In the genomic region with DNA sequence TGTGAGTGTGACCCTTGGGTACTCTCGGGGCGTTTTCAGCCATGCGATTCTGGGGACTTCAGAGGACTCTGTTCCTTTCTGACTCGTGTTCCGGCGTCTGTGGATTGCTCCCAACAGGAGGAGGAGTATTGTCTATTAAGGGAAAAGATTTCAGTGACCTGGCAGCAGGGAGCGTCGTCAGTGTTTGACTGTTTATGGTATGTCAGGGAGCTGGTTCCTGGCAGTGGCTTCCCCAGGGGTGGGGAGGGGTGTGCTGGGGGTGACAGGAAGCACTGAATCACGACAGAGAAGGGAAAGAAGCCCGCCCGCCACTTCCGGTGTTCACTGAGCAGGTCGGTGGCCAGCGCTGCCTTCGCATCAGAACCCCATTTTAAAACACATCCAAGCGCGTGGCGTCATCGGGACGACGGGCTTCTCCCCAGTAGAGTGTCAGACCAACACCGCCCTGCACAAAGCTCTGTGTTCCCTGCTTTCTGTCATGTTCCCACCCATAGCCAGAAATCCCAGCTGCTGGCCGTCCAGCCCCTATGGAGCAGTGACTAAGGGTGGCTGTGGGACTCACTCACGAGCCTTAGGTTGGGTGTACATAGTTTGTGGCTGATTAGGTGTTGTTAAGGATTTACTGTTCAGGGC, we compare ENCODE assay signal across 8 cellular contexts. TPM values are rescaled to one million over a fixed set of nuclear protein-coding genes. Genes with fewer than 3 reads are reported as not detected.
DNase-seq lines count a peak whose midpoint lies in the region; ATAC-seq and TF ChIP-seq lines count a peak whose summit lies in the region.

No MANE protein-coding gene starts in this region.

- H3K23ac ChIP-seq in IMR-90 (ENCODE audit: low read depth, low read length): peak overlapping the region; percentile 99

- peak overlapping the region; percentile 99 for H3K14ac ChIP-seq in IMR-90 (replicated peaks; ENCODE audit: low read depth, low read length)

- CTCF ChIA-PET in IMR-90 (lab: Yijun Ruan, JAX): interaction anchor here (0.6 kb wide), 1 partner anchor 489 kb away, joined by 3 read pairs; no protein-coding TSS in a partner anchor

- peak overlapping the region; percentile 99 for H3K4ac ChIP-seq in IMR-90 (ENCODE audit: low read depth, low read length)

- H2AFZ ChIP-seq in IMR-90 (replicated peaks; ENCODE audit: low read length, poor library complexity): peak overlapping the region; percentile 85

- peak; percentile 59 for ATAC-seq in IMR-90 (ENCODE audit: low read depth)

- no peaks in the 10 kb centered on the region for H3K27me3 ChIP-seq in IMR-90 (ENCODE audit: control insufficient read depth, insufficient read depth, low read length)

- no CpG with 5 or more reads among the region's 24 CpGs for WGBS in IMR-90 (ENCODE audit: extremely low coverage in 2 of 2, insufficient read length in 1 of 2), 2 experiments

- no TSS peak for BruUV-seq in IMR-90 (replicated peaks; lab: Mats Ljungman, UMichigan)

- H3K27ac ChIP-seq in IMR-90 (ENCODE audit: insufficient read depth, low read length): peak overlapping the region; percentile 88

- H2BK20ac ChIP-seq in IMR-90 (ENCODE audit: low read depth, low read length): peak overlapping the region; percentile 95

- peak overlapping the region; percentile 86 for H2AK9ac ChIP-seq in IMR-90 (replicated peaks; ENCODE audit: low read depth, low read length, poor library complexity)

- intact Hi-C loops in IMR-90 (cut with micrococcal nuclease): loop anchor here (2.0 to 5.0 kb wide), 3 partner anchors 34 to 71 kb away; a partner anchor contains a TSS

- H4K5ac ChIP-seq in IMR-90 (ENCODE audit: low read depth, low read length): peak overlapping the region; percentile 95

- 0 out of 2 replicates have a peak, but pooled peaks have one; percentile 17 for TF ChIP-seq RAD21 in IMR-90 (IDR thresholded peaks at IDR 0.05; ENCODE audit: low read length)

- H3K18ac ChIP-seq in IMR-90 (ENCODE audit: low read depth, low read length): peak overlapping the region; percentile 92

- peak; percentile 68 for TF ChIP-seq POLR2A in IMR-90 (IDR thresholded peaks at IDR 0.05; ENCODE audit: low read depth, low read length)

- in situ Hi-C loops in IMR-90 (cut with MboI; ENCODE audit: low sequenced_read_pairs): no loop called here

- POLR2A ChIA-PET in IMR-90 (lab: Charles Lee; ENCODE audit: unreplicated experiment): interaction anchor here (0.6 to 0.9 kb wide), 2 partner anchors 36 to 48 kb away, joined by 3 read pairs; no protein-coding TSS in a partner anchor

- peak overlapping the region; percentile 87 for H2BK15ac ChIP-seq in IMR-90 (ENCODE audit: low read depth, low read length)

- peak overlapping the region; percentile 99 for H2AK5ac ChIP-seq in IMR-90 (ENCODE audit: low read depth, low read length)

- peak overlapping the region; percentile 97 for H3K56ac ChIP-seq in IMR-90 (ENCODE audit: extremely low read depth, insufficient read depth, low read length)

- peak overlapping the region; percentile 96 for H2BK5ac ChIP-seq in IMR-90 (ENCODE audit: low read depth, low read length, poor library complexity, severe bottlenecking)

- no peaks in the 10 kb centered on the region for H3K9me3 ChIP-seq in IMR-90 (ENCODE audit: control insufficient read depth, insufficient read depth, low read length)

- peak; percentile 61 for DNase-seq in ELF-1 (ENCODE audit: low read depth, low spot score)
- DNase-seq in IMR-90: peak; percentile 93
- peak; percentile 65 for DNase-seq in activated naive CD4-positive, alpha-beta T cell treated with anti-CD3 and anti-CD28 coated beads, Interleukin-2, amount 50 U/mL, for 16 hours
- DNase-seq in islet precursor cell: peak; percentile 90
- peak; percentile 43 to 48 for DNase-seq in stimulated activated CD4-positive, alpha-beta T cell treated with anti-CD3 and anti-CD28 coated beads, Interleukin-1b, Interleukin-23, amount 100 ng/mL, for 4 hours (ENCODE audit: low read depth in 2 of 2)
- no peak for DNase-seq in NCI-H2196 (lab: John Stamatoyannopoulos, UW; ENCODE audit: unreplicated experiment)
- DNase-seq in NCI-H748 (lab: John Stamatoyannopoulos, UW; ENCODE audit: unreplicated experiment): no peak
- DNase-seq in effector CD8-positive, alpha-beta T cell (lab: John Stamatoyannopoulos, UW): no peak

- peak overlapping the region; percentile 92 for H3K9ac ChIP-seq in IMR-90 (ENCODE audit: low read depth, low read length)

- peaks cover 53% of the 10 kb centered on the region for H3K4me1 ChIP-seq in IMR-90 (ENCODE audit: control insufficient read depth, insufficient read depth, low read length)

- no peak overlapping the region for H3K4me3 ChIP-seq in IMR-90 (ENCODE audit: insufficient read depth, low read depth, low read length)

- H4K8ac ChIP-seq in IMR-90 (ENCODE audit: low read depth in 2 of 2, low read length in 2 of 2): peak overlapping the region; percentile 95 to 96

- peaks cover 57% of the 10 kb centered on the region for H3K9me1 ChIP-seq in IMR-90 (ENCODE audit: insufficient read depth, low read length)

- dilution Hi-C loops in IMR-90 (cut with HindIII; ENCODE audit: low sequenced_read_pairs, unreplicated experiment): no loop called here

- peak overlapping the region; percentile 98 for H2BK120ac ChIP-seq in IMR-90 (ENCODE audit: low read depth, low read length)

- peak overlapping the region; percentile 99 for H4K91ac ChIP-seq in IMR-90 (ENCODE audit: insufficient read depth, low read depth, low read length)

- peaks cover 48% of the 10 kb centered on the region for H4K20me1 ChIP-seq in IMR-90 (ENCODE audit: insufficient read depth, low read length)

- H3K36me3 ChIP-seq in IMR-90 (ENCODE audit: control insufficient read depth, insufficient read depth, low read length): peaks cover 14% of the 10 kb centered on the region

- H3K79me1 ChIP-seq in IMR-90 (ENCODE audit: low read depth in 1 of 2, low read length in 2 of 2): peaks cover 45 to 95% of the 10 kb centered on the region in 2 experiments

- TF ChIP-seq CTCF in IMR-90 (conservative IDR thresholded peaks at IDR 0.05; ENCODE audit: low read depth, low read length): 0 out of 2 replicates have a peak, but pooled peaks have one; percentile 0

- peak overlapping the region; percentile 59 for H3K4me2 ChIP-seq in IMR-90 (ENCODE audit: low read depth, low read length)

TF ChIP-seq in IMR-90, 13 proteins besides CTCF, POLR2A, EP300 and RAD21:
- TF ChIP-seq RCOR1 (IDR thresholded peaks at IDR 0.05; ENCODE audit: insufficient replicate concordance, low read length) (no peak), NFE2L2 (IDR thresholded peaks at IDR 0.05; ENCODE audit: low read depth, low read length) (0 out of 2 replicates have a peak, but pooled peaks have one; percentile 22), SMC3 (IDR thresholded peaks at IDR 0.05; ENCODE audit: low read depth, low read length) (peak; percentile 30; the same call in 1 of the 2 replicates), CHD1 (IDR thresholded peaks at IDR 0.05; ENCODE audit: low read depth, low read length) (no peak), CEBPB (IDR thresholded peaks at IDR 0.05; ENCODE audit: low read depth, low read length) (peak; percentile 29; the same call in 1 of the 2 replicates), FOS (IDR thresholded peaks at IDR 0.05; ENCODE audit: low read depth, low read length) (no peak; the same call in 1 of the 2 replicates), MAFK (IDR thresholded peaks at IDR 0.05; ENCODE audit: low read depth, low read length) (peak; percentile 36; the same call in 1 of the 2 replicates), RFX5 (IDR thresholded peaks at IDR 0.05; ENCODE audit: low read depth, low read length) (no peak), MAZ (IDR thresholded peaks at IDR 0.05; ENCODE audit: borderline replicate concordance, low read depth, low read length) (peak; percentile 82), BHLHE40 (IDR thresholded peaks at IDR 0.05; ENCODE audit: low read depth, low read length) (peak; percentile 97), MXI1 (IDR thresholded peaks at IDR 0.05; ENCODE audit: borderline replicate concordance, low read depth, low read length) (no peak)
- TF ChIP-seq, protein P1, sequence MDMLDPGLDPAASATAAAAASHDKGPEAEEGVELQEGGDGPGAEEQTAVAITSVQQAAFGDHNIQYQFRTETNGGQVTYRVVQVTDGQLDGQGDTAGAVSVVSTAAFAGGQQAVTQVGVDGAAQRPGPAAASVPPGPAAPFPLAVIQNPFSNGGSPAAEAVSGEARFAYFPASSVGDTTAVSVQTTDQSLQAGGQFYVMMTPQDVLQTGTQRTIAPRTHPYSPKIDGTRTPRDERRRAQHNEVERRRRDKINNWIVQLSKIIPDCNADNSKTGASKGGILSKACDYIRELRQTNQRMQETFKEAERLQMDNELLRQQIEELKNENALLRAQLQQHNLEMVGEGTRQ (IDR thresholded peaks at IDR 0.05; ENCODE audit: low read depth, low read length): 0 out of 2 replicates have a peak, but pooled peaks have one; percentile 8
- TF ChIP-seq, protein P2, sequence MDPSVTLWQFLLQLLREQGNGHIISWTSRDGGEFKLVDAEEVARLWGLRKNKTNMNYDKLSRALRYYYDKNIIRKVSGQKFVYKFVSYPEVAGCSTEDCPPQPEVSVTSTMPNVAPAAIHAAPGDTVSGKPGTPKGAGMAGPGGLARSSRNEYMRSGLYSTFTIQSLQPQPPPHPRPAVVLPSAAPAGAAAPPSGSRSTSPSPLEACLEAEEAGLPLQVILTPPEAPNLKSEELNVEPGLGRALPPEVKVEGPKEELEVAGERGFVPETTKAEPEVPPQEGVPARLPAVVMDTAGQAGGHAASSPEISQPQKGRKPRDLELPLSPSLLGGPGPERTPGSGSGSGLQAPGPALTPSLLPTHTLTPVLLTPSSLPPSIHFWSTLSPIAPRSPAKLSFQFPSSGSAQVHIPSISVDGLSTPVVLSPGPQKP (IDR thresholded peaks at IDR 0.05; ENCODE audit: borderline replicate concordance, low read depth, low read length): no peak

RNA-seq across cellular contexts. Expression of a gene that starts 33.8 kb away (rescaled TPM):
- total RNA-seq in IMR-90 (2012; rRNA removed): 90.7 and 97.5 TPM in 2 replicates
- 457 and 533 TPM in 2 replicates for polyA plus RNA-seq in IMR-90 (2012; rRNA removed)
- polyA plus RNA-seq in IMR-90 (2012; cell fraction: cytosol; rRNA removed): 220 and 733 TPM in 2 replicates
- 553 and 1,147 TPM in 2 replicates for polyA plus RNA-seq in IMR-90 (2012; cell fraction: nucleus; rRNA removed; ENCODE audit: low replicate concordance)

RNA-seq across cellular contexts. Expression of a gene that starts 34.0 kb away (rescaled TPM):
- 230 and 263 TPM in 2 replicates for total RNA-seq in IMR-90 (2012; rRNA removed)
- polyA plus RNA-seq in IMR-90 (2012; rRNA removed): 301 and 337 TPM in 2 replicates
- polyA plus RNA-seq in IMR-90 (2012; cell fraction: cytosol; rRNA removed): 173 and 272 TPM in 2 replicates
- 217 and 287 TPM in 2 replicates for polyA plus RNA-seq in IMR-90 (2012; cell fraction: nucleus; rRNA removed; ENCODE audit: low replicate concordance)

Comparison
In these comparisons a context has a peak if more than half of its experiments do, and no peak if none do; other contexts are left out.
1. DNase-seq: peak in ELF-1 (single experiment), IMR-90 (single experiment), activated naive CD4-positive, alpha-beta T cell treated with anti-CD3 and anti-CD28 coated beads, Interleukin-2, amount 50 U/mL, for 16 hours (single experiment), islet precursor cell (single experiment) and stimulated activated CD4-positive, alpha-beta T cell treated with anti-CD3 and anti-CD28 coated beads, Interleukin-1b, Interleukin-23, amount 100 ng/mL, for 4 hours (2 of 2); none in NCI-H2196 (single experiment), NCI-H748 (single experiment) and effector CD8-positive, alpha-beta T cell (single experiment).